11 cellular contexts compared by ENCODE assay signal in the genomic region with DNA sequence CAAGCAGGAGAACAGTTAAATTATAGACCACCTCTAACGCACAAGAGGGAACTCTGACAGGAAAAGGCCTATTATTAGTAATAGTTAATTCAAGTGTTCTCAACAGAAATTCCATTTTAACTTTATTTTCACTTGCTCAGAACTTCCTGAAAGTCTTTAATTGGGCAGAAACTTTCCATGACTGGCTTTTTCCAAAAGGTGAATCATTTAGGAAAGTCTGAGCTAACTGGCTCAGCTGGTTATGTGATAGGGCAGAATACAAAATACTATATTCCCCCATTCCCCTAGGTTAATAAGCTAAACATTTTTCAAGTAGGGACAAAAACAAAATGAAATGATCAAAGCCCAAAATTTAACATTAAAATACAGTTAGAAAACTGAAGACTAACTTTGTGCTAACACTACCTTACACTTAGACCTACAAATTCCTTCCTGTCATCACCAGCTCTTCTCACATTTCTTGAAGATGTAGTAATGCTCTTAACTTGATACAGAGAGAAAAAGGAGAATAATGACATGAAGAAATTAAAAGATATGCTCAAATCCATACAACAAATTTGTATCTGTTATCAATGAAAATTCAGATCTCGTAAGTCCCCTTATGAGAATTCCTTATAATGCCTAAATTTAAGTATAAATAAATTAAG. TPM values are rescaled to one million over a fixed set of nuclear protein-coding genes. Genes with fewer than 3 reads are reported as not detected.
A peak's percentile ranks its signal among the peaks of the same experiment; 100 is the strongest.
DNase-seq lines count a peak whose midpoint lies in the region; ATAC-seq and TF ChIP-seq lines count a peak whose summit lies in the region.
"Had no signal": no experiment of that assay in that cellular context is flagged by ENCODE, and none has a peak within 500 bp of the region (broad histone marks: within the 10 kb centered on the region; RNA-seq: fewer than 3 reads in every experiment).

No MANE protein-coding gene starts in this region.

- H2AFZ ChIP-seq in ACC112 (ENCODE audit: low read length, unreplicated experiment) (no peak overlapping the region), neural cell (ENCODE audit: low read depth, low read length) (peak overlapping the region; percentile 32)

- no peaks in the 10 kb centered on the region for H3K27me3 ChIP-seq in ACC112 (ENCODE audit: insufficient read depth, low read length)
- no peaks in the 10 kb centered on the region for H3K27me3 ChIP-seq in neural cell (ENCODE audit: insufficient read depth, low read depth, low read length)
- H3K27me3 ChIP-seq in CD8-positive, alpha-beta memory T cell (ENCODE audit: insufficient read depth, low read length, poor library complexity, severe bottlenecking): no peaks in the 10 kb centered on the region
- H3K27me3 ChIP-seq: MG63 had no signal

- peak; percentile 19 for DNase-seq in RPMI7951 (ENCODE audit: low read depth)
- no peak for DNase-seq in NCI-H1417 treated with DMSO at 0.1 percent for 48 hours (lab: John Stamatoyannopoulos, UW)
- no peak for DNase-seq in CD8-positive, alpha-beta memory T cell
- DNase-seq in effector CD4-positive, alpha-beta T cell: no peak
- DNase-seq in NCI-H1436 (lab: John Stamatoyannopoulos, UW): no peak
- DNase-seq: activated T-cell treated with anti-CD3 and anti-CD28 coated beads, Interleukin-2, amount 50 U/mL, for 1 hour; CD8-positive, alpha-beta T cell; MG63 had no signal

- H3K27ac Mint-ChIP-seq in CD8-positive, alpha-beta memory T cell: no peak overlapping the region
- H3K27ac Mint-ChIP-seq: CD8-positive, alpha-beta T cell had no signal

- no peak overlapping the region for H3K4me2 ChIP-seq in neural cell (ENCODE audit: low read length)

- H3K4me3 Mint-ChIP-seq in CD8-positive, alpha-beta memory T cell: no peak overlapping the region
- H3K4me3 Mint-ChIP-seq: CD8-positive, alpha-beta T cell had no signal

- H3K36me3 Mint-ChIP-seq in CD8-positive, alpha-beta memory T cell: peaks cover 0 to 34% (median 3%) of the 10 kb centered on the region in 3 donors

- ATAC-seq in esophagus mucosa: peak; percentile 72

- H3K9me2 ChIP-seq in neural cell (ENCODE audit: insufficient read depth, low read length): no peaks in the 10 kb centered on the region

- H3F3A ChIP-seq in neural cell (ENCODE audit: insufficient read depth, low read length, poor library complexity, severe bottlenecking): no peaks in the 10 kb centered on the region

- H3K9me3 Mint-ChIP-seq in CD8-positive, alpha-beta memory T cell: no peaks in the 10 kb centered on the region
- H3K9me3 Mint-ChIP-seq: CD8-positive, alpha-beta T cell had no signal

- CTCF ChIA-PET in CD8-positive, alpha-beta memory T cell (lab: Charles Lee): interaction anchor here (1.3 to 5.4 kb wide), 3 partner anchors 10 to 203 kb away, joined by 3 to 27 read pairs (median 6); no protein-coding TSS in a partner anchor

- peaks cover 11% of the 10 kb centered on the region for H3K4me1 ChIP-seq in ACC112 (ENCODE audit: control insufficient read depth, insufficient read depth, low read length, unreplicated experiment)
- no peaks in the 10 kb centered on the region for H3K4me1 ChIP-seq in CD8-positive, alpha-beta memory T cell (ENCODE audit: insufficient read depth, low read length)

- no peaks in the 10 kb centered on the region for H3K9me3 ChIP-seq in neural cell (ENCODE audit: low read length)
- H3K9me3 ChIP-seq in CD8-positive, alpha-beta memory T cell (ENCODE audit: low read length): no peaks in the 10 kb centered on the region
- H3K9me3 ChIP-seq: MG63 had no signal

- peak overlapping the region; percentile 78 for H3K27ac ChIP-seq in ACC112 (ENCODE audit: low read depth, low read length)
- H3K27ac ChIP-seq in neural cell (ENCODE audit: low read length): no peak overlapping the region
- H3K27ac ChIP-seq in CD8-positive, alpha-beta memory T cell (ENCODE audit: low read depth, low read length): no peak overlapping the region

- TF ChIP-seq EP300 in neural cell (conservative IDR thresholded peaks at IDR 0.05; ENCODE audit: poor library complexity, severe bottlenecking): no peak

- TF ChIP-seq CTCF in neural cell (IDR thresholded peaks at IDR 0.05; ENCODE audit: poor library complexity, severe bottlenecking): no peak

- H3K4me3 ChIP-seq in ACC112 (ENCODE audit: low read depth, low read length): no peak overlapping the region
- H3K4me3 ChIP-seq in neural cell (ENCODE audit: low read length): no peak overlapping the region
- no peak overlapping the region for H3K4me3 ChIP-seq in CD8-positive, alpha-beta memory T cell (ENCODE audit: low read length)
- H3K4me3 ChIP-seq: MG63 had no signal

- H3K9ac ChIP-seq in neural cell (ENCODE audit: low read length): no peak overlapping the region

- H3K36me3 ChIP-seq in ACC112 (ENCODE audit: insufficient read depth, low read length): peaks cover 3% of the 10 kb centered on the region; the same call in 1 of the 2 replicates
- no peaks in the 10 kb centered on the region for H3K36me3 ChIP-seq in neural cell (ENCODE audit: insufficient read depth, low read length)
- no peaks in the 10 kb centered on the region for H3K36me3 ChIP-seq in CD8-positive, alpha-beta memory T cell (ENCODE audit: insufficient read depth, low read length)
- H3K36me3 ChIP-seq: MG63 had no signal

- peaks cover 0 to 2% (median 0%) of the 10 kb centered on the region in 3 donors for H3K4me1 Mint-ChIP-seq in CD8-positive, alpha-beta memory T cell

- POLR2A ChIA-PET in CD8-positive, alpha-beta memory T cell (lab: Charles Lee): interaction anchor here (0.6 kb wide), 1 partner anchor 67 kb away, joined by 8 read pairs; no protein-coding TSS in a partner anchor

- H4K20me1 ChIP-seq in neural cell (ENCODE audit: insufficient read depth): no peaks in the 10 kb centered on the region

- TF ChIP-seq RAD21 in neural cell (conservative IDR thresholded peaks at IDR 0.05): no peak

- H3K27me3 Mint-ChIP-seq in CD8-positive, alpha-beta memory T cell: no peaks in the 10 kb centered on the region

- H3K79me2 ChIP-seq in ACC112 (ENCODE audit: control insufficient read depth, insufficient read depth, low read length, unreplicated experiment) (no peaks in the 10 kb centered on the region), neural cell (replicated peaks; ENCODE audit: insufficient read depth, low read length) (no peaks in the 10 kb centered on the region)

TF ChIP-seq in neural cell, 6 proteins besides CTCF, POLR2A, EP300 and RAD21:
- no peak for TF ChIP-seq TAF1 (IDR thresholded peaks at IDR 0.05; ENCODE audit: low read depth)
- TF ChIP-seq EZH2 (IDR thresholded peaks at IDR 0.05; ENCODE audit: borderline replicate concordance, insufficient read depth, low read length, poor library complexity, severe bottlenecking): no peak
TF ChIP-seq in neural cell: peak in this region for 0.

RNA-seq across cellular contexts. Expression of gene CFDP1, which starts 31.0 kb away (rescaled TPM):
- 82.6 and 86.9 TPM in 2 replicates for total RNA-seq in RPMI7951 (2014; rRNA removed; shearing (Covaris generic))
- 33.5 TPM for total RNA-seq in esophagus mucosa
- polyA plus RNA-seq in neural cell: 197 and 201 TPM in 2 replicates
- 85.5 and 140 TPM in 2 replicates for polyA minus RNA-seq in neural cell
- total RNA-seq in CD8-positive, alpha-beta memory T cell: 10 to 100 TPM; 34.2 to 39.1 TPM
- 33.8 TPM for polyA plus RNA-seq in CD8-positive, alpha-beta memory T cell
